In genomic region chr7:77331938-77332695, GRCh38 we compare ENCODE assay signal across 8 cellular contexts.
DNase-seq lines count a peak whose midpoint lies in the region; ATAC-seq and TF ChIP-seq lines count a peak whose summit lies in the region.

No MANE protein-coding gene starts in this region.

- no peaks in the 10 kb centered on the region for H3K9me3 ChIP-seq in Peyer's patch

- peak; percentile 83 for ATAC-seq in activated naive CD8-positive, alpha-beta T cell treated with anti-CD3 and anti-CD28 coated beads, Interleukin-2, amount 10 ng/mL, durations not matched to agents 7 days and 5 days (ENCODE audit: low read depth)
- ATAC-seq in left cardiac atrium, result peak; percentile 89 to 90

- H3K36me3 Mint-ChIP-seq in activated naive CD4-positive, alpha-beta T cell treated with anti-CD3 and anti-CD28 coated beads for 36 hours (ENCODE audit: low read depth), result peaks cover 2% of the 10 kb centered on the region
- no peaks in the 10 kb centered on the region for H3K36me3 Mint-ChIP-seq in activated naive CD8-positive, alpha-beta T cell treated with anti-CD3 and anti-CD28 coated beads, Interleukin-2, amount 10 ng/mL, durations not matched to agents 7 days and 5 days

- no peak overlapping the region for H3K27ac Mint-ChIP-seq in activated naive CD4-positive, alpha-beta T cell treated with anti-CD3 and anti-CD28 coated beads for 36 hours
- no peak overlapping the region for H3K27ac Mint-ChIP-seq in activated naive CD8-positive, alpha-beta T cell treated with anti-CD3 and anti-CD28 coated beads, Interleukin-2, amount 10 ng/mL, durations not matched to agents 7 days and 5 days

- no peaks in the 10 kb centered on the region for H3K9me3 Mint-ChIP-seq in activated naive CD4-positive, alpha-beta T cell treated with anti-CD3 and anti-CD28 coated beads for 36 hours
- no peaks in the 10 kb centered on the region for H3K9me3 Mint-ChIP-seq in activated naive CD8-positive, alpha-beta T cell treated with anti-CD3 and anti-CD28 coated beads, Interleukin-2, amount 10 ng/mL, durations not matched to agents 7 days and 5 days

- POLR2A ChIA-PET in activated naive CD8-positive, alpha-beta T cell treated with anti-CD3 and anti-CD28 coated beads, Interleukin-2, amount 10 ng/mL, durations not matched to agents 7 days and 5 days (lab: Charles Lee), result interaction anchor here (0.6 to 1.2 kb wide), 2 partner anchors 17 to 42 kb away, joined by 3 to 5 read pairs; no protein-coding TSS in a partner anchor

- no peaks in the 10 kb centered on the region for H3K27me3 ChIP-seq in Peyer's patch

- TF ChIP-seq POLR2A in Peyer's patch (IDR thresholded peaks at IDR 0.05), result no peak

- H3K4me1 ChIP-seq in Peyer's patch, result peaks cover 0 to 8% (median 1%) of the 10 kb centered on the region in 4 donors

- CTCF ChIA-PET in activated naive CD4-positive, alpha-beta T cell treated with anti-CD3 and anti-CD28 coated beads for 36 hours (lab: Charles Lee), result interaction anchor here (0.6 to 5.7 kb wide), 19 partner anchors 11 to 207 kb away, joined by 3 to 50 read pairs (median 4); no protein-coding TSS in a partner anchor

- peak; percentile 68; the same call in 1 of the 2 replicates for TF ChIP-seq CTCF in LNCAP (IDR thresholded peaks at IDR 0.05)
- TF ChIP-seq CTCF in Peyer's patch (IDR thresholded peaks at IDR 0.05), result peak in 5 of 6 experiments; percentile 49 to 78 (median 73)

- H3K4me3 ChIP-seq in Peyer's patch, result no peak overlapping the region

- H3K27me3 Mint-ChIP-seq in activated naive CD4-positive, alpha-beta T cell treated with anti-CD3 and anti-CD28 coated beads for 36 hours (ENCODE audit: low read depth), result no peaks in the 10 kb centered on the region
- H3K27me3 Mint-ChIP-seq in activated naive CD8-positive, alpha-beta T cell treated with anti-CD3 and anti-CD28 coated beads, Interleukin-2, amount 10 ng/mL, durations not matched to agents 7 days and 5 days, result no peaks in the 10 kb centered on the region

- H3K4me1 Mint-ChIP-seq in activated naive CD4-positive, alpha-beta T cell treated with anti-CD3 and anti-CD28 coated beads for 36 hours (ENCODE audit: low read depth), result peaks cover 44% of the 10 kb centered on the region
- peaks cover 44% of the 10 kb centered on the region for H3K4me1 Mint-ChIP-seq in activated naive CD8-positive, alpha-beta T cell treated with anti-CD3 and anti-CD28 coated beads, Interleukin-2, amount 10 ng/mL, durations not matched to agents 7 days and 5 days

- H3K36me3 ChIP-seq in Peyer's patch, result no peaks in the 10 kb centered on the region

- H3K4me3 Mint-ChIP-seq in activated naive CD4-positive, alpha-beta T cell treated with anti-CD3 and anti-CD28 coated beads for 36 hours, result no peak overlapping the region
- peak overlapping the region; percentile 21 for H3K4me3 Mint-ChIP-seq in activated naive CD8-positive, alpha-beta T cell treated with anti-CD3 and anti-CD28 coated beads, Interleukin-2, amount 10 ng/mL, durations not matched to agents 7 days and 5 days

- intact Hi-C loops in activated naive CD4-positive, alpha-beta T cell treated with anti-CD3 and anti-CD28 coated beads for 36 hours (cut with micrococcal nuclease), result loop anchor here (1.0 to 2.0 kb wide), 6 partner anchors 39 to 467 kb away; partner anchors contain the start of genes CCDC146, FGL2, PHTF2 and PTPN12
- intact Hi-C loops in left cardiac atrium (cut with DNase I), result loop anchor here (5.0 kb wide), 2 partner anchors 80 to 205 kb away; no protein-coding TSS in a partner anchor

- H3K27ac ChIP-seq in Peyer's patch, result no peak overlapping the region

- DNase-seq in activated naive CD4-positive, alpha-beta T cell treated with anti-CD3 and anti-CD28 coated beads for 36 hours, result peak; percentile 74
- no peak for DNase-seq in activated naive CD4-positive, alpha-beta T cell treated with anti-CD3 and anti-CD28 coated beads, Interleukin-2, amount 50 U/mL, for 16 hours
- DNase-seq in HCEC 1CT (peak; percentile 87), Peyer's patch (peak in 2 of 3 donors; percentile 63 to 78), left cardiac atrium (peak; percentile 75), retina (peak; percentile 82)
- DNase-seq in activated naive CD8-positive, alpha-beta T cell treated with anti-CD3 and anti-CD28 coated beads, Interleukin-2, amount 10 ng/mL, durations not matched to agents 7 days and 5 days, result peak; percentile 37
